In genomic region chr2:28606986-28607441, GRCh38 we compare ENCODE assay signal across 9 cellular contexts.
A peak's percentile ranks its signal among the peaks of the same experiment; 100 is the strongest.
DNase-seq lines count a peak whose midpoint lies in the region; ATAC-seq and TF ChIP-seq lines count a peak whose summit lies in the region.
"Had no signal": no experiment of that assay in that cellular context is flagged by ENCODE, and none has a peak within 500 bp of the region (broad histone marks: within the 10 kb centered on the region; RNA-seq: fewer than 3 reads in every experiment).

No MANE protein-coding gene starts in this region.

- DNase-seq in Daoy (ENCODE audit: low read depth) (peak; percentile 72), RWPE1 (ENCODE audit: low spot score) (no peak), fibroblast of mammary gland (ENCODE audit: low read depth) (peak; percentile 20)
- no peak for DNase-seq in activated naive CD8-positive, alpha-beta T cell treated with anti-CD3 and anti-CD28 coated beads for 36 hours

- TF ChIP-seq CTCF in RWPE1 (conservative IDR thresholded peaks at IDR 0.05; ENCODE audit: low read depth) = no peak
- TF ChIP-seq CTCF in fibroblast of mammary gland (conservative IDR thresholded peaks at IDR 0.05; ENCODE audit: control insufficient read depth, insufficient read depth, low read depth, low read length) = peak; percentile 15
- no peak for TF ChIP-seq CTCF in neutrophil (IDR thresholded peaks at IDR 0.05)

- POLR2A ChIA-PET in RWPE1 (lab: Yijun Ruan, JAX; ENCODE audit: low non-redundant PET) = no interaction called here

- H3K36me3 Mint-ChIP-seq in activated naive CD8-positive, alpha-beta T cell treated with anti-CD3 and anti-CD28 coated beads for 36 hours = no peaks in the 10 kb centered on the region

- no peak overlapping the region for H3K4me3 ChIP-seq in fibroblast of mammary gland (ENCODE audit: control insufficient read depth, low read depth, low read length)
- no peak overlapping the region for H3K4me3 ChIP-seq in neutrophil (ENCODE audit: low read depth in 1 of 2, low read length in 1 of 2)

- H3K27ac ChIP-seq in RWPE1 = peak overlapping the region; percentile 64
- peak overlapping the region; percentile 44 for H3K27ac ChIP-seq in neutrophil

- ATAC-seq in activated CD4-positive, CD25-positive, alpha-beta regulatory T cell treated with anti-CD3 and anti-CD28 coated beads, Interleukin-2, amount 50 U/mL, for 24 hours = no peak
- ATAC-seq in GM21825 (IDR thresholded peaks at IDR 0.05; ENCODE audit: unreplicated experiment) (no peak), GM19351 (IDR thresholded peaks at IDR 0.05; ENCODE audit: unreplicated experiment) (no peak)

- H3K27me3 ChIP-seq in neutrophil = no peaks in the 10 kb centered on the region

- H3K27me3 Mint-ChIP-seq in activated naive CD8-positive, alpha-beta T cell treated with anti-CD3 and anti-CD28 coated beads for 36 hours = no peaks in the 10 kb centered on the region
- H3K27me3 Mint-ChIP-seq: activated naive CD8-positive, alpha-beta T cell had no signal

- CTCF ChIA-PET in RWPE1 (lab: Yijun Ruan, JAX) = interaction anchor here (0.7 to 2.2 kb wide), 3 partner anchors 12 to 40 kb away, joined by 3 to 5 read pairs (median 4); no protein-coding TSS in a partner anchor

- H3K36me3 ChIP-seq in neutrophil = peaks cover 53% of the 10 kb centered on the region

- H3K27ac Mint-ChIP-seq in activated naive CD8-positive, alpha-beta T cell treated with anti-CD3 and anti-CD28 coated beads for 36 hours = no peak overlapping the region
- H3K27ac Mint-ChIP-seq: activated naive CD8-positive, alpha-beta T cell had no signal

- no peaks in the 10 kb centered on the region for H3K9me3 Mint-ChIP-seq in activated naive CD8-positive, alpha-beta T cell treated with anti-CD3 and anti-CD28 coated beads for 36 hours

- H3K4me1 Mint-ChIP-seq in activated naive CD8-positive, alpha-beta T cell treated with anti-CD3 and anti-CD28 coated beads for 36 hours = peaks cover 20% of the 10 kb centered on the region

- H3K4me1 ChIP-seq in neutrophil (ENCODE audit: control insufficient read depth in 1 of 2, insufficient read depth in 1 of 2, low read depth in 1 of 2, low read length in 1 of 2) = peaks cover 36 to 41% of the 10 kb centered on the region in 2 experiments

- H3K4me3 Mint-ChIP-seq in activated naive CD8-positive, alpha-beta T cell treated with anti-CD3 and anti-CD28 coated beads for 36 hours = no peak overlapping the region
- H3K4me3 Mint-ChIP-seq: activated naive CD8-positive, alpha-beta T cell had no signal

- H3K9me3 ChIP-seq in neutrophil = no peaks in the 10 kb centered on the region

Comparison
In these comparisons a context has a peak if more than half of its experiments do, and no peak if none do; other contexts are left out.
1. DNase-seq: peak in Daoy (single experiment) and fibroblast of mammary gland (single experiment); none in RWPE1 (single experiment) and activated naive CD8-positive, alpha-beta T cell treated with anti-CD3 and anti-CD28 coated beads for 36 hours (single experiment).